Comparison of ENCODE assay signal across 21 cellular contexts in the genomic region with DNA sequence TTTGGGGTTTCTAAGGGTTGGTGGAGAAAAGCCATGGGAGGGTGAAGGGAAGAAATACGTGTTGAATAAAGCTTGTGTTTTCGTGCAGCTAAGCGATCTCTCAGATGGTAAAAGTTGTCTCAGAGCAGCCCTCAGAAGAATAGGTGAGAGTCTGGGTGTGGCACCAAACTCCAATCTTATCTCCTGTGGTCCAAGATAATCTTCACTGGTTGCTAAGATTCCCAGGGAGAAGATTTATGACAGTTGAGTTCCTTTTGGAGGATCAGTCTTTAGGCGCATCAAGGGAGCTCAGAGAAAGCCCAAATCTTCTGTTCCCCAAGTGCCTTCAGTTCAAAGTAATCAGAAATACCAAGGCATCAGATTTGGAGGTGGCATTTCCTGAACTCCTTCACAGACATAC.
A peak's percentile ranks its signal among the peaks of the same experiment; 100 is the strongest.
DNase-seq lines count a peak whose midpoint lies in the region; ATAC-seq and TF ChIP-seq lines count a peak whose summit lies in the region.
"Had no signal": no experiment of that assay in that cellular context is flagged by ENCODE, and none has a peak within 500 bp of the region (broad histone marks: within the 10 kb centered on the region; RNA-seq: fewer than 3 reads in every experiment).

No MANE protein-coding gene starts in this region.

- peaks cover 60% of the 10 kb centered on the region for H3K4me1 Mint-ChIP-seq in neural crest cell

- POLR2A ChIA-PET in PC-9 (lab: Charles Lee; ENCODE audit: unreplicated experiment) = interaction anchor here (0.6 to 1.0 kb wide), 2 partner anchors 430 to 591 kb away, joined by 3 to 8 read pairs; partner anchors contain the start of gene PHKB

- DNase-seq in PC-9 (no peak), dorsolateral prefrontal cortex (no peak), neural crest cell (ENCODE audit: low read depth, low spot score) (no peak), foreskin keratinocyte (no peak), NCI-H524 treated with DMSO at 0.1 percent for 48 hours (lab: John Stamatoyannopoulos, UW) (no peak)
- DNase-seq: CD4-positive, alpha-beta memory T cell; COR-L47; GDM1; NCI-H1092 treated with DMSO at 0.1 percent for 48 hours; NCI-H1436 treated with DMSO at 0.1 percent for 48 hours; NCI-H187 treated with DMSO at 0.1 percent for 48 hours; NCI-H2171 treated with DMSO at 0.1 percent for 48 hours; NCI-H524; Peyer's patch; SHP77 treated with DMSO at 0.1 percent for 48 hours had no signal

- no peak overlapping the region for H3K4me3 Mint-ChIP-seq in neural crest cell
- H3K4me3 Mint-ChIP-seq: CD4-positive, alpha-beta memory T cell had no signal

- no peaks in the 10 kb centered on the region for H3K79me2 ChIP-seq in PC-9 (ENCODE audit: low read depth)

- H3K4me1 ChIP-seq in HUES48 (ENCODE audit: control insufficient read depth, insufficient read depth, low read length) = peaks cover 14% of the 10 kb centered on the region
- peaks cover 19% of the 10 kb centered on the region for H3K4me1 ChIP-seq in PC-9 (replicated peaks; ENCODE audit: insufficient read depth)
- peaks cover 5% of the 10 kb centered on the region for H3K4me1 ChIP-seq in foreskin keratinocyte
- H3K4me1 ChIP-seq: Peyer's patch had no signal

- TF ChIP-seq CTCF in PC-9 (conservative IDR thresholded peaks at IDR 0.05) = no peak
- no peak for TF ChIP-seq CTCF in dorsolateral prefrontal cortex (IDR thresholded peaks at IDR 0.05 in 54 of 56, conservative IDR thresholded peaks at IDR 0.05 in 2 of 56; ENCODE audit: low read depth in 1 of 56, partially characterized antibody in 56 of 56)
- TF ChIP-seq CTCF in neural crest cell (conservative IDR thresholded peaks at IDR 0.05) = no peak
- no peak for TF ChIP-seq CTCF in foreskin keratinocyte (conservative IDR thresholded peaks at IDR 0.05)

- H2AFZ ChIP-seq in PC-9 = no peak overlapping the region

- H3K9me2 ChIP-seq in PC-9 (ENCODE audit: insufficient read depth) = no peaks in the 10 kb centered on the region

- CTCF ChIA-PET in PC-9 (lab: Charles Lee) = interaction anchor here (0.8 to 1.0 kb wide), 3 partner anchors 27 to 166 kb away, joined by 3 to 6 read pairs (median 4); no protein-coding TSS in a partner anchor

- H3K9me3 ChIP-seq in HUES48 (ENCODE audit: control insufficient read depth, insufficient read depth, low read length) = no peaks in the 10 kb centered on the region
- H3K9me3 ChIP-seq in PC-9 (ENCODE audit: insufficient read depth, low read depth) = no peaks in the 10 kb centered on the region
- H3K9me3 ChIP-seq: BLaER1 treated with 17β-estradiol and CSF1 and Interleukin-3, amounts not matched to agents 10 nM and 100 nM; Peyer's patch had no signal

- H3K4me2 ChIP-seq in PC-9 = peak overlapping the region; percentile 52

- intact Hi-C loops in PC-9 (cut with micrococcal nuclease; ENCODE audit: unreplicated experiment) (loop anchor here (5.0 to 10.0 kb wide), 5 partner anchors 105 to 588 kb away; partner anchors contain the start of genes ABCC12, ITFG1 and PHKB), dorsolateral prefrontal cortex (cut with DNase I) (loop anchor here (10.0 kb wide), 3 partner anchors 268 to 1018 kb away; no protein-coding TSS in a partner anchor)

- H3K27ac ChIP-seq in HUES48 (ENCODE audit: low read depth, low read length) (peak overlapping the region; percentile 24), PC-9 (peak overlapping the region; percentile 25; the same call in 1 of the 2 replicates), dorsolateral prefrontal cortex (peak overlapping the region in 34 of 59 donors; percentile 1 to 96 (median 84)), foreskin keratinocyte (no peak overlapping the region)
- H3K27ac ChIP-seq: BLaER1 treated with 17β-estradiol and CSF1 and Interleukin-3, amounts not matched to agents 10 nM and 100 nM; Peyer's patch had no signal

- no peaks in the 10 kb centered on the region for H3K36me3 Mint-ChIP-seq in neural crest cell (ENCODE audit: low read depth)
- H3K36me3 Mint-ChIP-seq: CD4-positive, alpha-beta memory T cell had no signal

- peak overlapping the region; percentile 2 for H3K27ac Mint-ChIP-seq in neural crest cell (ENCODE audit: unreplicated experiment)
- H3K27ac Mint-ChIP-seq: CD4-positive, alpha-beta memory T cell had no signal

- H4K20me1 ChIP-seq in PC-9 (ENCODE audit: insufficient read depth) = no peaks in the 10 kb centered on the region
- H4K20me1 ChIP-seq: BLaER1 treated with 17β-estradiol and CSF1 and Interleukin-3, amounts not matched to agents 10 nM and 100 nM had no signal

- ATAC-seq in foreskin keratinocyte = no peak
- no peak for ATAC-seq in HG03439 (IDR thresholded peaks at IDR 0.05; ENCODE audit: unreplicated experiment)
- no peak for ATAC-seq in HG03045 (IDR thresholded peaks at IDR 0.05; ENCODE audit: unreplicated experiment)
- ATAC-seq: GM12878, HCT116 had no signal

- no peak overlapping the region for H3K9ac ChIP-seq in HUES48 (ENCODE audit: low read depth, low read length)
- H3K9ac ChIP-seq: BLaER1 treated with 17β-estradiol and CSF1 and Interleukin-3, amounts not matched to agents 10 nM and 100 nM had no signal

- H3K27me3 ChIP-seq in HUES48 (ENCODE audit: control insufficient read depth, insufficient read depth, low read length) (peaks cover 4% of the 10 kb centered on the region; the same call in 1 of the 2 replicates), PC-9 (ENCODE audit: insufficient read depth, low read depth) (no peaks in the 10 kb centered on the region; the same call in 1 of the 2 replicates), dorsolateral prefrontal cortex (peaks cover 0 to 4% (median 0%) of the 10 kb centered on the region in 45 donors), foreskin keratinocyte (peaks cover 7% of the 10 kb centered on the region)
- H3K27me3 ChIP-seq: BLaER1 treated with 17β-estradiol and CSF1 and Interleukin-3, amounts not matched to agents 10 nM and 100 nM; Peyer's patch had no signal

- H3K36me3 ChIP-seq in HUES48 (ENCODE audit: control insufficient read depth, insufficient read depth, low read length) (no peaks in the 10 kb centered on the region), PC-9 (ENCODE audit: low read depth) (no peaks in the 10 kb centered on the region)
- H3K36me3 ChIP-seq: BLaER1 treated with 17β-estradiol and CSF1 and Interleukin-3, amounts not matched to agents 10 nM and 100 nM; Peyer's patch had no signal

- BruUV-seq in PC-9 (replicated peaks; lab: Mats Ljungman, UMichigan) = no TSS peak

- H3K4me3 ChIP-seq in HUES48 (ENCODE audit: low read depth, low read length) = no peak overlapping the region
- H3K4me3 ChIP-seq in PC-9 = no peak overlapping the region
- no peak overlapping the region for H3K4me3 ChIP-seq in dorsolateral prefrontal cortex
- H3K4me3 ChIP-seq: BLaER1 treated with 17β-estradiol and CSF1 and Interleukin-3, amounts not matched to agents 10 nM and 100 nM; GM12878; Peyer's patch had no signal

- no peaks in the 10 kb centered on the region for H3K9me3 Mint-ChIP-seq in neural crest cell
- H3K9me3 Mint-ChIP-seq: CD4-positive, alpha-beta memory T cell had no signal

- H3K27me3 Mint-ChIP-seq in neural crest cell (ENCODE audit: low read depth) = no peaks in the 10 kb centered on the region

- H3F3A ChIP-seq in PC-9 (ENCODE audit: insufficient read depth, low read depth) = peaks cover 9% of the 10 kb centered on the region; the same call in 1 of the 2 replicates
